3 cellular contexts compared by ENCODE assay signal in genomic region chr18:10162340-10162739, GRCh38.
"Had no signal": no experiment of that assay in that cellular context is flagged by ENCODE, and none has a peak within 500 bp of the region (broad histone marks: within the 10 kb centered on the region; RNA-seq: fewer than 3 reads in every experiment).

No MANE protein-coding gene starts in this region.

- DNase-seq: GDM1, GF-D8 had no signal

- H3K4me3 ChIP-seq: GM12878 had no signal

- ATAC-seq: GM12878 had no signal
